Comparison of ENCODE assay signal across 1 cellular context in the genomic region with DNA sequence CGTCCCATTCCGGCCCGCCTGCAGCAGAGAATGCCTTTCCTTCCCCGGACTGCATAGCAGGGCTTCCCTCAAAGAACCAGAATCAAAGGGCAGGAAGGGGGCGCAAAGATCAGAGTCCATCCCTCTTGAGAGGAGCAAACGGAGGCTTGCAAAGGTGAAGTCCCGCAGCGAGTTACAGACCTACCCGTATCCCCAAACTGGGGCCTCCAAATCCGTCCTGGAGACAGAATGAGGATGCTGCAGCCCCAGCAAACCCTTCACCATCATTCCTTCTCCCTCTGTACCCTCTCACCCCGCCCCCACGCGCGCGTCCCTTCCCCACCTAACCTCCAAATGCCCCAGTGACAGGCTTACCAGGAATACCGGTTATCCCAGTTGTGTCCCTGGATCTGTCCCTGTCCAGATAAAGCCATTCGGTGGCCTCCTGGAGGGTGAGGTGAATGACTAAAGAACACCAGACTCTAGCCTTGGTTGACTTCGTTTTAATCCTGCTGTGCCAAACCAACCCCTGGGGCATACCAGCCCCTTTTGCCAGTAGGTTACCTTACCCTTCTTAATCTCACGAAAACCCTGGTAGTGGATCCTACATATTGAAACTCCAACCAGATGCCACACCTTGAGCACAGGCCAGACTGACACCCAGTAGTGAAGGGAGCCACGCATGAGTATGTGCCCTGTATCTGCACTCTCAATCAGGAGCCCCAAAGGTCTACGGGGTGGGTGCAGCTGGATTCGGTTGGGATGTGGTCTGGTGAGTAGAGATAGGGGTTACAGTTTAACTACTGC.
TF ChIP-seq lines count a peak whose summit lies in the region.

No MANE protein-coding gene starts in this region.

TF ChIP-seq in K562, 482 proteins besides CTCF, POLR2A, EP300 and RAD21 (continued from another document):
- TF ChIP-seq BRD9 (IDR thresholded peaks at IDR 0.05; ENCODE audit: low read depth, partially characterized antibody) (peak; percentile 77), JUND (IDR thresholded peaks at IDR 0.05; ENCODE audit: borderline replicate concordance, low read depth, low read length) (peak; percentile 24; the same call in 1 of the 2 replicates), JUND (tag; IDR thresholded peaks at IDR 0.05; ENCODE audit: borderline replicate concordance, low read depth, low read length) (no peak; the same call in 2 of the 3 replicates), SAFB2 (IDR thresholded peaks at IDR 0.05; ENCODE audit: borderline replicate concordance, low read depth, low read length, severe bottlenecking) (no peak), ARID1B (IDR thresholded peaks at IDR 0.05) (peak; percentile 93), HMBOX1 (IDR thresholded peaks at IDR 0.05) (peak; percentile 90), PRMT5 (CRISPR knock-in tag; IDR thresholded peaks at IDR 0.05) (no peak), NCOR1 (IDR thresholded peaks at IDR 0.05) (peak; percentile 85), KLF10 (CRISPR knock-in tag; IDR thresholded peaks at IDR 0.05) (no peak), PREB (CRISPR knock-in tag; IDR thresholded peaks at IDR 0.05) (0 out of 2 replicates have a peak, but pooled peaks have one; percentile 64), SUPT5H (IDR thresholded peaks at IDR 0.05) (peak; percentile 77; the same call in 1 of the 2 replicates), HNRNPUL1 (IDR thresholded peaks at IDR 0.05; ENCODE audit: low read length) (no peak), ZNF75A (CRISPR knock-in tag; IDR thresholded peaks at IDR 0.05) (no peak), CHD7 (IDR thresholded peaks at IDR 0.05; ENCODE audit: low read depth, low read length) (no peak)
